In genomic region chr16:88967800-88968588, GRCh38 we compare ENCODE assay signal across 10 cellular contexts. TPM values are rescaled to one million over a fixed set of nuclear protein-coding genes. Genes with fewer than 3 reads are reported as not detected.
A peak's percentile ranks its signal among the peaks of the same experiment; 100 is the strongest.
DNase-seq lines count a peak whose midpoint lies in the region; ATAC-seq lines count a peak whose summit lies in the region.
"Had no signal": no experiment of that assay in that cellular context is flagged by ENCODE, and none has a peak within 500 bp of the region (broad histone marks: within the 10 kb centered on the region; RNA-seq: fewer than 3 reads in every experiment).

No MANE protein-coding gene starts in this region.

- H3K4me1 Mint-ChIP-seq in immature natural killer cell, result peaks cover 3 to 5% of the 10 kb centered on the region in 2 donors

- peak in 2 of 3 donors; percentile 16 to 34 for DNase-seq in immature natural killer cell
- no peak for DNase-seq in activated effector memory CD4-positive, alpha-beta T cell treated with Interleukin-2 at 50 U/mL for 16 hours
- no peak for DNase-seq in COLO668 (lab: John Stamatoyannopoulos, UW; ENCODE audit: unreplicated experiment)
- DNase-seq in stimulated activated CD4-positive, alpha-beta T cell treated with anti-CD3 and anti-CD28 coated beads, Interleukin-4, amount 100 ng/mL, for 24 hours, result no peak
- DNase-seq in activated effector memory CD4-positive, alpha-beta T cell treated with anti-CD3 and anti-CD28 coated beads, Interleukin-2, amount 50 U/mL, for 16 hours, result no peak
- DNase-seq: stimulated activated CD4-positive, alpha-beta T cell treated with anti-CD3 and anti-CD28 coated beads, Interleukin-2, amount 100 ng/mL, for 48 hours had no signal

- ATAC-seq in GM18498 (IDR thresholded peaks at IDR 0.05; ENCODE audit: unreplicated experiment) (peak; percentile 62), GM21381 (IDR thresholded peaks at IDR 0.05; ENCODE audit: unreplicated experiment) (peak; percentile 53), HG03432 (IDR thresholded peaks at IDR 0.05; ENCODE audit: unreplicated experiment) (peak; percentile 60)
- ATAC-seq: Panc1 had no signal

- no peak overlapping the region for H3K27ac Mint-ChIP-seq in immature natural killer cell

- H3K27me3 Mint-ChIP-seq in immature natural killer cell (ENCODE audit: low read depth in 3 of 3), result peaks cover 0 to 3% (median 0%) of the 10 kb centered on the region in 3 donors

- no peaks in the 10 kb centered on the region for H3K9me3 Mint-ChIP-seq in immature natural killer cell

- H3K4me3 Mint-ChIP-seq in immature natural killer cell, result peak overlapping the region in 3 of 5 donors; percentile 41 to 57 (median 49)

- no peaks in the 10 kb centered on the region for H3K36me3 Mint-ChIP-seq in immature natural killer cell

RNA-seq across cellular contexts. Expression of gene CBFA2T3, which starts 9.0 kb away (rescaled TPM):
- under 1 TPM in 2 of 3 donors, not detected in 1; 0.49 to 0.76 TPM for polyA plus RNA-seq in immature natural killer cell

Comparison
In these comparisons a context has a peak if more than half of its experiments do, and no peak if none do; other contexts are left out.
1. DNase-seq: peak in immature natural killer cell (2 of 3); none in activated effector memory CD4-positive, alpha-beta T cell treated with Interleukin-2 at 50 U/mL for 16 hours (single experiment), COLO668 (single experiment), stimulated activated CD4-positive, alpha-beta T cell treated with anti-CD3 and anti-CD28 coated beads, Interleukin-4, amount 100 ng/mL, for 24 hours (single experiment) and activated effector memory CD4-positive, alpha-beta T cell treated with anti-CD3 and anti-CD28 coated beads, Interleukin-2, amount 50 U/mL, for 16 hours (single experiment).
2. Peak in every context shown above with its lines, with median percentiles within 50 percentile points of each other: ATAC-seq.